In genomic region chr9:6870149-6870548, GRCh38 we compare ENCODE assay signal across 16 cellular contexts.
DNase-seq lines count a peak whose midpoint lies in the region; ATAC-seq and TF ChIP-seq lines count a peak whose summit lies in the region.
"Had no signal": no experiment of that assay in that cellular context is flagged by ENCODE, and none has a peak within 500 bp of the region (broad histone marks: within the 10 kb centered on the region; RNA-seq: fewer than 3 reads in every experiment).

No MANE protein-coding gene starts in this region.

- intact Hi-C loops in left ventricle myocardium superior (cut with micrococcal nuclease) = no loop called here
- intact Hi-C loops in activated T-helper 2 cell treated with anti-CD3 and anti-CD28 coated beads, Interferon-gamma antibody, Interleukin-2, Interleukin-4, amounts not matched to agents 10 μg/mL and 5 μg/mL and 100 μg/mL, durations not matched to agents 14 hours and 24 hours and 36 hours (cut with micrococcal nuclease) = no loop called here

- no peak overlapping the region for H3K4me3 Mint-ChIP-seq in memory B cell
- no peak overlapping the region for H3K4me3 Mint-ChIP-seq in activated T-helper 2 cell treated with anti-CD3 and anti-CD28 coated beads, Interferon-gamma antibody, Interleukin-2, Interleukin-4, amounts not matched to agents 10 μg/mL and 5 μg/mL and 100 μg/mL, durations not matched to agents 14 hours and 24 hours and 36 hours (ENCODE audit: low read depth)

- DNase-seq in left ventricle myocardium superior (no peak), right atrium auricular region (ENCODE audit: low spot score) (no peak), cerebellum (ENCODE audit: low spot score) (peak; percentile 20), memory B cell (ENCODE audit: low spot score in 2 of 2) (no peak), NOMO-1 treated with dmso at 0.1 percent for 144 hours (lab: John Stamatoyannopoulos, UW; ENCODE audit: unreplicated experiment) (no peak), GM10266 (ENCODE audit: extremely low spot score) (no peak)
- no peak for DNase-seq in activated T-helper 2 cell treated with anti-CD3 and anti-CD28 coated beads, Interferon-gamma antibody, Interleukin-2, Interleukin-4, amounts not matched to agents 10 μg/mL and 5 μg/mL and 100 μg/mL, durations not matched to agents 14 hours and 24 hours and 36 hours (ENCODE audit: low spot score)
- DNase-seq: CD4-positive, alpha-beta memory T cell; DMS79 treated with DMSO at 0.1 percent for 48 hours; KBM-7; NCI-H1417 treated with DMSO at 0.1 percent for 48 hours; NCI-H1930; NCI-H774; PC-9 had no signal

- peaks cover 0 to 14% of the 10 kb centered on the region in 2 donors for H3K4me1 ChIP-seq in right atrium auricular region

- peak; percentile 31 for ATAC-seq in left ventricle myocardium superior
- ATAC-seq in memory B cell (ENCODE audit: low read depth) = no peak
- no peak for ATAC-seq in GM18907 (IDR thresholded peaks at IDR 0.05; ENCODE audit: unreplicated experiment)
- ATAC-seq: GM12878 had no signal

- H3K27ac ChIP-seq in right atrium auricular region = no peak overlapping the region
- H3K27ac ChIP-seq: PC-9 had no signal

- H3K27me3 Mint-ChIP-seq in memory B cell = no peaks in the 10 kb centered on the region
- no peaks in the 10 kb centered on the region for H3K27me3 Mint-ChIP-seq in activated T-helper 2 cell treated with anti-CD3 and anti-CD28 coated beads, Interferon-gamma antibody, Interleukin-2, Interleukin-4, amounts not matched to agents 10 μg/mL and 5 μg/mL and 100 μg/mL, durations not matched to agents 14 hours and 24 hours and 36 hours (ENCODE audit: low read depth)
- H3K27me3 Mint-ChIP-seq: CD4-positive, alpha-beta memory T cell had no signal

- no peak overlapping the region for H3K4me3 ChIP-seq in right atrium auricular region
- H3K4me3 ChIP-seq: GM12878, PC-9 had no signal

- peaks cover 35% of the 10 kb centered on the region for H3K36me3 Mint-ChIP-seq in memory B cell
- peaks cover 41% of the 10 kb centered on the region for H3K36me3 Mint-ChIP-seq in activated T-helper 2 cell treated with anti-CD3 and anti-CD28 coated beads, Interferon-gamma antibody, Interleukin-2, Interleukin-4, amounts not matched to agents 10 μg/mL and 5 μg/mL and 100 μg/mL, durations not matched to agents 14 hours and 24 hours and 36 hours (ENCODE audit: low read depth)

- no peaks in the 10 kb centered on the region for H3K9me3 ChIP-seq in right atrium auricular region

- H3K27ac Mint-ChIP-seq in memory B cell = peak overlapping the region; percentile 16
- no peak overlapping the region for H3K27ac Mint-ChIP-seq in activated T-helper 2 cell treated with anti-CD3 and anti-CD28 coated beads, Interferon-gamma antibody, Interleukin-2, Interleukin-4, amounts not matched to agents 10 μg/mL and 5 μg/mL and 100 μg/mL, durations not matched to agents 14 hours and 24 hours and 36 hours

- no peaks in the 10 kb centered on the region for H3K36me3 ChIP-seq in right atrium auricular region

- H3K9me3 Mint-ChIP-seq in memory B cell = peaks cover 3% of the 10 kb centered on the region
- H3K9me3 Mint-ChIP-seq in activated T-helper 2 cell treated with anti-CD3 and anti-CD28 coated beads, Interferon-gamma antibody, Interleukin-2, Interleukin-4, amounts not matched to agents 10 μg/mL and 5 μg/mL and 100 μg/mL, durations not matched to agents 14 hours and 24 hours and 36 hours = peaks cover 4% of the 10 kb centered on the region

- H3K4me1 Mint-ChIP-seq in memory B cell = peaks cover 32% of the 10 kb centered on the region
- H3K4me1 Mint-ChIP-seq in activated T-helper 2 cell treated with anti-CD3 and anti-CD28 coated beads, Interferon-gamma antibody, Interleukin-2, Interleukin-4, amounts not matched to agents 10 μg/mL and 5 μg/mL and 100 μg/mL, durations not matched to agents 14 hours and 24 hours and 36 hours (ENCODE audit: low read depth) = peaks cover 13% of the 10 kb centered on the region

- TF ChIP-seq CTCF in right atrium auricular region (IDR thresholded peaks at IDR 0.05) (no peak), GM10266 (IDR thresholded peaks at IDR 0.05; ENCODE audit: control insufficient read depth, insufficient read depth, low read depth, missing control alignments) (no peak)

- no peaks in the 10 kb centered on the region for H3K27me3 ChIP-seq in right atrium auricular region
